Comparison of ENCODE assay signal across 1 cellular context in genomic region chr9:120928720-120929389, GRCh38.
TF ChIP-seq lines count a peak whose summit lies in the region.

No MANE protein-coding gene starts in this region.

TF ChIP-seq in GM12878, 131 proteins besides CTCF, POLR2A, EP300 and RAD21 (continued from another document and continues in another):
- TF ChIP-seq PBX3 (IDR thresholded peaks at IDR 0.05; ENCODE audit: insufficient replicate concordance, low read depth, low read length), result no peak
- no peak for TF ChIP-seq ZBTB4 (CRISPR knock-in tag; IDR thresholded peaks at IDR 0.05)
- TF ChIP-seq RFX5 (IDR thresholded peaks at IDR 0.05; ENCODE audit: low read depth, low read length), result no peak
- TF ChIP-seq EGR1 (IDR thresholded peaks at IDR 0.05; ENCODE audit: borderline replicate concordance in 1 of 2, low read depth in 2 of 2, low read length in 2 of 2), result peak in 1 of 2 experiments; percentile 85; a peak in 2 of 3 replicates
- TF ChIP-seq KAT2A (conservative IDR thresholded peaks at IDR 0.05; ENCODE audit: control insufficient read depth, low read depth, low read length), result no peak
- TF ChIP-seq GABPA (IDR thresholded peaks at IDR 0.05; ENCODE audit: low read depth), result no peak
- TF ChIP-seq CHD1 (IDR thresholded peaks at IDR 0.05; ENCODE audit: low read depth, low read length), result no peak
- no peak for TF ChIP-seq E2F8 (IDR thresholded peaks at IDR 0.05; ENCODE audit: low read depth, partially characterized antibody)
- TF ChIP-seq POLR2AphosphoS2 (IDR thresholded peaks at IDR 0.05; ENCODE audit: low read depth, low read length), result no peak
- no peak for TF ChIP-seq MAX (IDR thresholded peaks at IDR 0.05; ENCODE audit: low read depth, low read length)
- TF ChIP-seq IKZF1 (conservative IDR thresholded peaks at IDR 0.05), result peak; percentile 81
- TF ChIP-seq E2F4 (IDR thresholded peaks at IDR 0.05; ENCODE audit: low read depth, low read length), result no peak
- TF ChIP-seq ATF7 (IDR thresholded peaks at IDR 0.05; ENCODE audit: low read depth), result no peak
- TF ChIP-seq MYB (IDR thresholded peaks at IDR 0.05; ENCODE audit: borderline replicate concordance, low read depth, low read length), result no peak
- TF ChIP-seq ZNF622 (IDR thresholded peaks at IDR 0.05), result no peak
- no peak for TF ChIP-seq IRF4 (IDR thresholded peaks at IDR 0.05; ENCODE audit: low read depth, low read length)
- no peak for TF ChIP-seq CUX1 (IDR thresholded peaks at IDR 0.05; ENCODE audit: insufficient replicate concordance, low read depth, low read length)
- TF ChIP-seq HDGF (IDR thresholded peaks at IDR 0.05), result no peak
- TF ChIP-seq SIN3A (IDR thresholded peaks at IDR 0.05; ENCODE audit: low read depth, low read length), result no peak; the same call in 1 of the 2 replicates
- no peak for TF ChIP-seq HSF1 (IDR thresholded peaks at IDR 0.05; ENCODE audit: low read depth, low read length)
- TF ChIP-seq SREBF2 (IDR thresholded peaks at IDR 0.05; ENCODE audit: low read length), result no peak
- no peak for TF ChIP-seq E4F1 (IDR thresholded peaks at IDR 0.05; ENCODE audit: borderline replicate concordance, partially characterized antibody)
- no peak for TF ChIP-seq NFYA (IDR thresholded peaks at IDR 0.05; ENCODE audit: borderline replicate concordance, low read depth, low read length)
- TF ChIP-seq ZNF217 (IDR thresholded peaks at IDR 0.05), result no peak; the same call in 1 of the 2 replicates
- TF ChIP-seq PRDM15 (CRISPR knock-in tag; IDR thresholded peaks at IDR 0.05), result no peak
- no peak for TF ChIP-seq TCF12 (IDR thresholded peaks at IDR 0.05; ENCODE audit: low read depth, low read length)
- no peak for TF ChIP-seq NBN (IDR thresholded peaks at IDR 0.05)
- TF ChIP-seq RUNX3 (IDR thresholded peaks at IDR 0.05; ENCODE audit: low read length), result no peak
- TF ChIP-seq IRF5 (IDR thresholded peaks at IDR 0.05; ENCODE audit: borderline replicate concordance), result no peak
- TF ChIP-seq SMARCA5 (IDR thresholded peaks at IDR 0.05), result 0 out of 2 replicates have a peak, but pooled peaks have one; percentile 57
